ENCODE assay signal across 1 cellular context in the genomic region with DNA sequence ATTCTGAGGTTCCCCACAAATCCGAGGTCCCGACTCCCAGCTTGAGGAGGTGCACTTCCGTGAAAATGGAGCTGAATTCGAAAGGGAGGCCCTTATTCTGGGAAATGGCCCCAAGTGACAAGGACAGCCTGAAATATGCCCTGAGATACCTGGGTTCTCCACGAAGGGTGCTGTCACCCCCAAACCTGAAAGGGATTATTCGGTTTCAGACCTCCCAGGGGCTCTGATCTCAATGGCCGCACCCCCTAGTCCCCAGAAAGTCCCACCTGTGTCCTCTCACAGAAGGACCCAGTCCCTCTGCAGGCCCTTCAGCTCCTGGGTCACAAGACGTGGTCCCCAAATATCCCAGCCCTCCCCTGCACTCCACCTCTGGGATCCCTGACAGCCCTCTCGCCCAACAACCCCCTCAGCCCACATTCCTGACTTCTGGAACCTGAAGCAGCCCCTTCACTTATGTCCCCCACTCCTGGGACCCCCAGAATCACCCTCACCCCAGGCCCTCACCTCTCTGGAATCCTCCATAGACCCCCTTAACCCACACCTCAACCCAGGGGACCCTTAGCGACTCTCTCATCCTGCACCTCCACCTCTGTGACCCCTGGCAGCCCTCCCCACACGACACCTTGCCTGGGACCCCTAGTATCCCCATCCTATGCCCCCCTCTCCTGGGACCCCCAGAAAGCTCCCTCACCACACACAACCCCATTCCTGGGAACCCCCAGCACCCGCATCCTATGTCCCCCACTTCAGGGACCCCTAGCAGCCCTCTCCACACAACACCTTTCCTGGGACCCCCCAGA.
TF ChIP-seq lines count a peak whose summit lies in the region.

No MANE protein-coding gene starts in this region.

TF ChIP-seq in endothelial cell of umbilical vein, 7 proteins besides CTCF, POLR2A, EP300 and RAD21:
- TF ChIP-seq JUN (IDR thresholded peaks at IDR 0.05; ENCODE audit: borderline replicate concordance, insufficient read depth, insufficient read length, low read depth) (no peak), MYC (IDR thresholded peaks at IDR 0.05; ENCODE audit: low read depth, low read length) (no peak), POLR2AphosphoS5 (IDR thresholded peaks at IDR 0.05; ENCODE audit: insufficient read depth, low read depth, low read length) (no peak), FOS (IDR thresholded peaks at IDR 0.05; ENCODE audit: borderline replicate concordance, insufficient read depth, low read length) (no peak), EZH2 (IDR thresholded peaks at IDR 0.05; ENCODE audit: borderline replicate concordance, low read depth, low read length, severe bottlenecking) (no peak), GATA2 (IDR thresholded peaks at IDR 0.05; ENCODE audit: insufficient read depth, insufficient read length, low read depth, low read length) (no peak)
- TF ChIP-seq, protein P1, sequence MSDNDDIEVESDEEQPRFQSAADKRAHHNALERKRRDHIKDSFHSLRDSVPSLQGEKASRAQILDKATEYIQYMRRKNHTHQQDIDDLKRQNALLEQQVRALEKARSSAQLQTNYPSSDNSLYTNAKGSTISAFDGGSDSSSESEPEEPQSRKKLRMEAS (IDR thresholded peaks at IDR 0.05; ENCODE audit: insufficient read depth, insufficient read length) = no peak
